1 cellular context compared by ENCODE assay signal in genomic region chr9:114371343-114371985, GRCh38.
TF ChIP-seq lines count a peak whose summit lies in the region.

No MANE protein-coding gene starts in this region.

TF ChIP-seq in K562, 482 proteins besides CTCF, POLR2A, EP300 and RAD21:
- TF ChIP-seq ZNF174 (CRISPR knock-in tag; IDR thresholded peaks at IDR 0.05) = no peak
- TF ChIP-seq NFIX (CRISPR knock-in tag; IDR thresholded peaks at IDR 0.05; ENCODE audit: low read depth) = no peak
- TF ChIP-seq, protein P1, sequence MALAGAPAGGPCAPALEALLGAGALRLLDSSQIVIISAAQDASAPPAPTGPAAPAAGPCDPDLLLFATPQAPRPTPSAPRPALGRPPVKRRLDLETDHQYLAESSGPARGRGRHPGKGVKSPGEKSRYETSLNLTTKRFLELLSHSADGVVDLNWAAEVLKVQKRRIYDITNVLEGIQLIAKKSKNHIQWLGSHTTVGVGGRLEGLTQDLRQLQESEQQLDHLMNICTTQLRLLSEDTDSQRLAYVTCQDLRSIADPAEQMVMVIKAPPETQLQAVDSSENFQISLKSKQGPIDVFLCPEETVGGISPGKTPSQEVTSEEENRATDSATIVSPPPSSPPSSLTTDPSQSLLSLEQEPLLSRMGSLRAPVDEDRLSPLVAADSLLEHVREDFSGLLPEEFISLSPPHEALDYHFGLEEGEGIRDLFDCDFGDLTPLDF (CRISPR knock-in tag; IDR thresholded peaks at IDR 0.05) = no peak
- no peak for TF ChIP-seq RREB1 (CRISPR knock-in tag; IDR thresholded peaks at IDR 0.05)
- TF ChIP-seq ATF3 (IDR thresholded peaks at IDR 0.05) = no peak
- no peak for TF ChIP-seq ATF3 (CRISPR knock-in tag; conservative IDR thresholded peaks at IDR 0.05)
- no peak for TF ChIP-seq TAF1 (IDR thresholded peaks at IDR 0.05; ENCODE audit: control insufficient read depth, extremely low read depth, insufficient read depth, low read length, severe bottlenecking)
- no peak for TF ChIP-seq DACH1 (IDR thresholded peaks at IDR 0.05; ENCODE audit: partially characterized antibody)
- no peak for TF ChIP-seq MLLT1 (IDR thresholded peaks at IDR 0.05)
- no peak for TF ChIP-seq ZNF431 (CRISPR knock-in tag; IDR thresholded peaks at IDR 0.05)
- no peak for TF ChIP-seq E2F5 (CRISPR knock-in tag; IDR thresholded peaks at IDR 0.05)
- no peak for TF ChIP-seq KAT7 (CRISPR knock-in tag; IDR thresholded peaks at IDR 0.05; ENCODE audit: borderline replicate concordance)
- no peak for TF ChIP-seq ELF2 (CRISPR knock-in tag; IDR thresholded peaks at IDR 0.05)
TF ChIP-seq in K562: peak in this region for 0.
